Comparison of ENCODE assay signal across 5 cellular contexts in the genomic region with DNA sequence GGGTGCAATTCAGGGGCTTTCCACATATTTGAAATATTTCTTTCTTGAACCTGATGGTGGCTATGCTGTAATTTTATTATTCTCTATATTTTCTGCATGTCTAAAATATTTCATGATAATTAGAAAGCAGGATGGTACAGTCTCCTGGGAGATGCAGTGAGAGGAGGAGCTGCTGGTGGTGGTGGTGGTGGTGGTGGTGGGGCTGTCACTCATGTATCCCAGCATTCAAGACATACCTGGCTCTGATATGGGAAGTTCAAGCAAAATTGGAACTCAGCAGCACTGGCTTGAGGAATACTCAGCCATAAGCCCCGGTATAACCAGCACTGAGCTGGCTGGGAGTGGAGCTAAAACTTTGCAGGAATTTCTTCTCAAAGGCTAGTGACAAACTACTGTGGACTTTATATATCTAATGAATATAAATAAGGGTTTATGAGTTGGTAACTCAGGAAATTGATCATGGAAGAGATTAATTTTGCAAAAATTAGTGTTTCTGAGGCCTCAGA.
"Had no signal": no experiment of that assay in that cellular context is flagged by ENCODE, and none has a peak within 500 bp of the region (broad histone marks: within the 10 kb centered on the region; RNA-seq: fewer than 3 reads in every experiment).

No MANE protein-coding gene starts in this region.

- H3K4me1 ChIP-seq: adrenal gland, tibial nerve had no signal

- H3K36me3 ChIP-seq: adrenal gland, tibial nerve had no signal

- H2AFZ ChIP-seq: hepatocyte had no signal

- H3K9me3 Mint-ChIP-seq: activated T-cell treated with anti-CD3 and anti-CD28 coated beads, Interleukin-2, amount 50 U/mL, for 72 hours had no signal

- H3K4me2 ChIP-seq: hepatocyte had no signal

- H3K27ac Mint-ChIP-seq: activated T-cell treated with anti-CD3 and anti-CD28 coated beads, Interleukin-2, amount 50 U/mL, for 72 hours had no signal

- H3K27ac ChIP-seq: adrenal gland, coronary artery, hepatocyte, tibial nerve had no signal

- H3K4me3 ChIP-seq: adrenal gland, coronary artery, hepatocyte, tibial nerve had no signal

- H3K27me3 ChIP-seq: hepatocyte, tibial nerve had no signal

- H3K9me3 ChIP-seq: adrenal gland had no signal

- H3K4me3 Mint-ChIP-seq: activated T-cell treated with anti-CD3 and anti-CD28 coated beads, Interleukin-2, amount 50 U/mL, for 72 hours had no signal
